Comparison of ENCODE assay signal across 3 cellular contexts in the genomic region with DNA sequence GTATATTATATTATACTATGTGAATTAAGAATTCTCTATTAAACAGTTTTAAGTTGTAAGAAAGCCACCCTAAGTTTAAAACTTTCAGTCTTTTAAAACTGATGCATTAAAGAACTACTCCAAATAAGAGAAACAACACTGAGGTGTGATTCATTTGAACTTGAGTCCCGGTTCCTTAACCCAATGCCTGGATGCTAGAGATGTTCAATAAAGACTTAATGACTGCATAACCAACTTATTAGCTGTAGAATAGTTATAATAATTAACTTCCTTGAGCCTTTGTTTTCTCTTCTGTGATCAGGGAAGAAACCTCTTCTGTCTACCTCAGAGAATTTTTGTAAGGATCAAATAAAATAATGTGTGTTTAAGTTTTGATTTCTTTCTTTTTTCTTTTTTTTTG.
TF ChIP-seq lines count a peak whose summit lies in the region.

No MANE protein-coding gene starts in this region.

TF ChIP-seq in A549, 52 proteins besides CTCF, POLR2A, EP300 and RAD21:
- TF ChIP-seq CHD4 (IDR thresholded peaks at IDR 0.05; ENCODE audit: borderline replicate concordance): no peak
- TF ChIP-seq CBX2 (IDR thresholded peaks at IDR 0.05; ENCODE audit: borderline replicate concordance, low read depth): no peak
- no peak for TF ChIP-seq TP53 (CRISPR knock-in tag; IDR thresholded peaks at IDR 0.05)
- TF ChIP-seq ZNF302 (CRISPR knock-in tag; IDR thresholded peaks at IDR 0.05): no peak
- TF ChIP-seq, protein P1, sequence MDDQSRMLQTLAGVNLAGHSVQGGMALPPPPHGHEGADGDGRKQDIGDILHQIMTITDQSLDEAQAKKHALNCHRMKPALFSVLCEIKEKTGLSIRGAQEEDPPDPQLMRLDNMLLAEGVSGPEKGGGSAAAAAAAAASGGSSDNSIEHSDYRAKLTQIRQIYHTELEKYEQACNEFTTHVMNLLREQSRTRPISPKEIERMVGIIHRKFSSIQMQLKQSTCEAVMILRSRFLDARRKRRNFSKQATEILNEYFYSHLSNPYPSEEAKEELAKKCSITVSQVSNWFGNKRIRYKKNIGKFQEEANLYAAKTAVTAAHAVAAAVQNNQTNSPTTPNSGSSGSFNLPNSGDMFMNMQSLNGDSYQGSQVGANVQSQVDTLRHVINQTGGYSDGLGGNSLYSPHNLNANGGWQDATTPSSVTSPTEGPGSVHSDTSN (IDR thresholded peaks at IDR 0.05): no peak
- no peak for TF ChIP-seq MYC (IDR thresholded peaks at IDR 0.05; ENCODE audit: borderline replicate concordance, low read length)
- TF ChIP-seq GATA3 (IDR thresholded peaks at IDR 0.05; ENCODE audit: borderline replicate concordance): no peak
- TF ChIP-seq NPAS2 (CRISPR knock-in tag; IDR thresholded peaks at IDR 0.05; ENCODE audit: borderline replicate concordance): no peak
- no peak for TF ChIP-seq ZSCAN20 (CRISPR knock-in tag; IDR thresholded peaks at IDR 0.05)
- no peak for TF ChIP-seq RARB (CRISPR knock-in tag; IDR thresholded peaks at IDR 0.05)
- TF ChIP-seq JUNB (IDR thresholded peaks at IDR 0.05): no peak
- no peak for TF ChIP-seq ESRRA (IDR thresholded peaks at IDR 0.05; ENCODE audit: borderline replicate concordance, low read length)

TF ChIP-seq in HCT116, 20 proteins besides CTCF, POLR2A, EP300 and RAD21:
- TF ChIP-seq EGR1 (IDR thresholded peaks at IDR 0.05; ENCODE audit: low read depth) (no peak), POLR2AphosphoS5 (IDR thresholded peaks at IDR 0.05; ENCODE audit: low read depth, low read length) (no peak), ZFX (IDR thresholded peaks at IDR 0.05) (no peak), ZNF274 (IDR thresholded peaks at IDR 0.05; ENCODE audit: low read depth, low read length) (no peak), JUND (IDR thresholded peaks at IDR 0.05) (no peak), ELF1 (IDR thresholded peaks at IDR 0.05; ENCODE audit: borderline replicate concordance, low read depth) (no peak), FOSL1 (IDR thresholded peaks at IDR 0.05; ENCODE audit: low read depth) (no peak), TCF7L2 (IDR thresholded peaks at IDR 0.05; ENCODE audit: borderline replicate concordance, extremely low read depth, insufficient read depth, insufficient read length) (no peak), CEBPB (IDR thresholded peaks at IDR 0.05; ENCODE audit: low read depth) (no peak), SIN3A (IDR thresholded peaks at IDR 0.05; ENCODE audit: low read depth) (no peak), SP1 (IDR thresholded peaks at IDR 0.05; ENCODE audit: low read depth) (no peak), EZH2 (IDR thresholded peaks at IDR 0.05) (no peak), YY1 (IDR thresholded peaks at IDR 0.05; ENCODE audit: extremely low read depth, insufficient replicate concordance, low read depth, low read length) (no peak), SRF (IDR thresholded peaks at IDR 0.05; ENCODE audit: low read depth) (no peak), EZH2phosphoT487 (IDR thresholded peaks at IDR 0.05; ENCODE audit: borderline replicate concordance) (no peak)
- TF ChIP-seq, protein P2, sequence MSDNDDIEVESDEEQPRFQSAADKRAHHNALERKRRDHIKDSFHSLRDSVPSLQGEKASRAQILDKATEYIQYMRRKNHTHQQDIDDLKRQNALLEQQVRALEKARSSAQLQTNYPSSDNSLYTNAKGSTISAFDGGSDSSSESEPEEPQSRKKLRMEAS (IDR thresholded peaks at IDR 0.05): no peak
- TF ChIP-seq, protein P3, sequence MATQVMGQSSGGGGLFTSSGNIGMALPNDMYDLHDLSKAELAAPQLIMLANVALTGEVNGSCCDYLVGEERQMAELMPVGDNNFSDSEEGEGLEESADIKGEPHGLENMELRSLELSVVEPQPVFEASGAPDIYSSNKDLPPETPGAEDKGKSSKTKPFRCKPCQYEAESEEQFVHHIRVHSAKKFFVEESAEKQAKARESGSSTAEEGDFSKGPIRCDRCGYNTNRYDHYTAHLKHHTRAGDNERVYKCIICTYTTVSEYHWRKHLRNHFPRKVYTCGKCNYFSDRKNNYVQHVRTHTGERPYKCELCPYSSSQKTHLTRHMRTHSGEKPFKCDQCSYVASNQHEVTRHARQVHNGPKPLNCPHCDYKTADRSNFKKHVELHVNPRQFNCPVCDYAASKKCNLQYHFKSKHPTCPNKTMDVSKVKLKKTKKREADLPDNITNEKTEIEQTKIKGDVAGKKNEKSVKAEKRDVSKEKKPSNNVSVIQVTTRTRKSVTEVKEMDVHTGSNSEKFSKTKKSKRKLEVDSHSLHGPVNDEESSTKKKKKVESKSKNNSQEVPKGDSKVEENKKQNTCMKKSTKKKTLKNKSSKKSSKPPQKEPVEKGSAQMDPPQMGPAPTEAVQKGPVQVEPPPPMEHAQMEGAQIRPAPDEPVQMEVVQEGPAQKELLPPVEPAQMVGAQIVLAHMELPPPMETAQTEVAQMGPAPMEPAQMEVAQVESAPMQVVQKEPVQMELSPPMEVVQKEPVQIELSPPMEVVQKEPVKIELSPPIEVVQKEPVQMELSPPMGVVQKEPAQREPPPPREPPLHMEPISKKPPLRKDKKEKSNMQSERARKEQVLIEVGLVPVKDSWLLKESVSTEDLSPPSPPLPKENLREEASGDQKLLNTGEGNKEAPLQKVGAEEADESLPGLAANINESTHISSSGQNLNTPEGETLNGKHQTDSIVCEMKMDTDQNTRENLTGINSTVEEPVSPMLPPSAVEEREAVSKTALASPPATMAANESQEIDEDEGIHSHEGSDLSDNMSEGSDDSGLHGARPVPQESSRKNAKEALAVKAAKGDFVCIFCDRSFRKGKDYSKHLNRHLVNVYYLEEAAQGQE (IDR thresholded peaks at IDR 0.05; ENCODE audit: low read depth): no peak
- TF ChIP-seq, protein P4, sequence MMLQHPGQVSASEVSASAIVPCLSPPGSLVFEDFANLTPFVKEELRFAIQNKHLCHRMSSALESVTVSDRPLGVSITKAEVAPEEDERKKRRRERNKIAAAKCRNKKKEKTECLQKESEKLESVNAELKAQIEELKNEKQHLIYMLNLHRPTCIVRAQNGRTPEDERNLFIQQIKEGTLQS (IDR thresholded peaks at IDR 0.05): no peak
- TF ChIP-seq, protein P5, sequence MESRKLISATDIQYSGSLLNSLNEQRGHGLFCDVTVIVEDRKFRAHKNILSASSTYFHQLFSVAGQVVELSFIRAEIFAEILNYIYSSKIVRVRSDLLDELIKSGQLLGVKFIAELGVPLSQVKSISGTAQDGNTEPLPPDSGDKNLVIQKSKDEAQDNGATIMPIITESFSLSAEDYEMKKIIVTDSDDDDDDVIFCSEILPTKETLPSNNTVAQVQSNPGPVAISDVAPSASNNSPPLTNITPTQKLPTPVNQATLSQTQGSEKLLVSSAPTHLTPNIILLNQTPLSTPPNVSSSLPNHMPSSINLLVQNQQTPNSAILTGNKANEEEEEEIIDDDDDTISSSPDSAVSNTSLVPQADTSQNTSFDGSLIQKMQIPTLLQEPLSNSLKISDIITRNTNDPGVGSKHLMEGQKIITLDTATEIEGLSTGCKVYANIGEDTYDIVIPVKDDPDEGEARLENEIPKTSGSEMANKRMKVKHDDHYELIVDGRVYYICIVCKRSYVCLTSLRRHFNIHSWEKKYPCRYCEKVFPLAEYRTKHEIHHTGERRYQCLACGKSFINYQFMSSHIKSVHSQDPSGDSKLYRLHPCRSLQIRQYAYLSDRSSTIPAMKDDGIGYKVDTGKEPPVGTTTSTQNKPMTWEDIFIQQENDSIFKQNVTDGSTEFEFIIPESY (IDR thresholded peaks at IDR 0.05; ENCODE audit: extremely low read depth, insufficient replicate concordance, low read length): no peak

TF ChIP-seq in SK-N-SH, 30 proteins besides CTCF, POLR2A, EP300 and RAD21:
- TF ChIP-seq YY1 (IDR thresholded peaks at IDR 0.05; ENCODE audit: low read depth) (no peak), RCOR1 (IDR thresholded peaks at IDR 0.05; ENCODE audit: low read length) (no peak), RXRA (IDR thresholded peaks at IDR 0.05; ENCODE audit: borderline replicate concordance, low read depth) (no peak), EZH2phosphoT487 (IDR thresholded peaks at IDR 0.05; ENCODE audit: borderline replicate concordance, low read depth) (no peak), ELF1 (IDR thresholded peaks at IDR 0.05) (no peak)
- TF ChIP-seq, protein P1 (IDR thresholded peaks at IDR 0.05): no peak
- TF ChIP-seq, protein P2 (IDR thresholded peaks at IDR 0.05; ENCODE audit: low read depth): no peak
